Comparison of ENCODE assay signal across 24 cellular contexts in the genomic region with DNA sequence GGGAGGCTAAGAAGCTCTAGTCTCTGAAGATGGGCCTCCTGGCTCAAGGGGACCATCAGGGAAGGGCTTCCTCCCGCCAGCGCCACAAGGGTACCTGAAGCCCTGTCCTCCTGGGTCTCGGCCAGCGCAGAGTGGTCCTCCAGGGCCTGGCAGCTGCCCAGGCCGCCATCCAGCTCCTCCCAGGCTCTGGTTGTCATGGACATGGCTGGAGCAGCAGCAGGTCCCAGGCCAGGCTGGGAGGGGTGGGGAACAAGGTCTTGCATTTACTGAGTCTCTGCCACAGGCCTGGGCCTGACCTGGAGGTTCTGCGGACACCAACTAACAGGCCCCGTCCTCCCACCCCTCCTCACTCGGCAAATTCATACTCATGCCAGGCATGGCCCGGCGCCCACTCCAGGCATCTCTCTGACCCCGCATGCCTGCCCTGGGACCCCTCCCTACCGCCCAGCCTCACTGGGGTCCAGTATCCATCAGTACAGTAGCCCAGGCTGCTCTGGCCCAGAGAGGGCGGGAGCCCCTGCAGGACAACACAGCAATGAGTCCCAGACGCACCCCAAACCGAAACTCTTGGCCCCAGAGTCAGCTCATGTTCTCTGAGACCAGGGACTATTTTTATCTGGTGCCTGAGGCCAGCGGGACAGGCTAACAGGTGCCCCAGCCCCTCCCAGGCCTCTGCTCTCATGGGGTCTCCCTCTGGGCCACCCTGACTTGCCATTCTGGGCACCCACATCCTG. TPM values are rescaled to one million over a fixed set of nuclear protein-coding genes. Genes with fewer than 3 reads are reported as not detected.
DNase-seq lines count a peak whose midpoint lies in the region; ATAC-seq and TF ChIP-seq lines count a peak whose summit lies in the region.
"Had no signal": no experiment of that assay in that cellular context is flagged by ENCODE, and none has a peak within 500 bp of the region (broad histone marks: within the 10 kb centered on the region; RNA-seq: fewer than 3 reads in every experiment).

No MANE protein-coding gene starts in this region.

- no peak overlapping the region for H2BK5ac ChIP-seq in IMR-90 (ENCODE audit: low read depth, low read length, poor library complexity, severe bottlenecking)

- peaks cover 45% of the 10 kb centered on the region for H3F3A ChIP-seq in SU-DHL-6 (ENCODE audit: insufficient read depth)

- no peak overlapping the region for H3K4ac ChIP-seq in IMR-90 (ENCODE audit: low read depth, low read length)

- intact Hi-C loops in IMR-90 (cut with micrococcal nuclease) (no loop called here), gastrocnemius medialis (cut with DNase I; ENCODE audit: low total_unique reads) (no loop called here)

- H3K4me2 ChIP-seq in IMR-90 (ENCODE audit: low read depth, low read length) (no peak overlapping the region), SU-DHL-6 (ENCODE audit: low read depth, low read length, poor library complexity, severe bottlenecking) (peak overlapping the region; percentile 89)

- H3K23ac ChIP-seq in IMR-90 (ENCODE audit: low read depth, low read length) = no peak overlapping the region

- H3K9me3 Mint-ChIP-seq in CD4-positive, CD25-positive, alpha-beta regulatory T cell = no peaks in the 10 kb centered on the region
- H3K9me3 Mint-ChIP-seq: nephron progenitor cell had no signal

- peaks cover 8% of the 10 kb centered on the region; the same call in 1 of the 2 replicates for H4K20me1 ChIP-seq in IMR-90 (ENCODE audit: insufficient read depth, low read length)
- no peaks in the 10 kb centered on the region for H4K20me1 ChIP-seq in SU-DHL-6 (ENCODE audit: low read depth, low read length)

- no peak overlapping the region for H2BK20ac ChIP-seq in IMR-90 (ENCODE audit: low read depth, low read length)

- H3K4me3 Mint-ChIP-seq in CD4-positive, CD25-positive, alpha-beta regulatory T cell = peak overlapping the region in 2 of 4 donors; percentile 63 to 68
- no peak overlapping the region for H3K4me3 Mint-ChIP-seq in T-helper 17 cell
- H3K4me3 Mint-ChIP-seq: nephron progenitor cell had no signal

- H2BK120ac ChIP-seq in IMR-90 (ENCODE audit: low read depth, low read length) = no peak overlapping the region

- H3K56ac ChIP-seq in IMR-90 (ENCODE audit: extremely low read depth, insufficient read depth, low read length) = no peak overlapping the region

- H3K9me1 ChIP-seq in IMR-90 (ENCODE audit: insufficient read depth, low read length) = no peaks in the 10 kb centered on the region

- no peak for DNase-seq in CD4-positive, CD25-positive, alpha-beta regulatory T cell
- DNase-seq in IMR-90 (no peak), gastrocnemius medialis (peak; percentile 73 to 89), NCI-H748 treated with DMSO at 0.1 percent for 48 hours (lab: John Stamatoyannopoulos, UW) (no peak), DMS53 (lab: John Stamatoyannopoulos, UW) (no peak), T-helper 17 cell (no peak)
- DNase-seq: activated CD4-positive, alpha-beta T cell treated with anti-CD3 and anti-CD28 coated beads, Interleukin-2, amount 50 U/mL, for 48 hours; activated naive CD4-positive, alpha-beta T cell treated with Interleukin-2 at 50 U/mL for 16 hours; aorta; Calu3; effector CD8-positive, alpha-beta T cell; esophagus squamous epithelium; H7; left colon; NCI-H1930; nephron progenitor cell had no signal

- no peak overlapping the region for H4K8ac ChIP-seq in IMR-90 (ENCODE audit: low read depth in 2 of 2, low read length in 2 of 2)

- H2AK5ac ChIP-seq in IMR-90 (ENCODE audit: low read depth, low read length) = no peak overlapping the region

- no peaks in the 10 kb centered on the region for H3K79me1 ChIP-seq in IMR-90 (ENCODE audit: low read depth in 1 of 2, low read length in 2 of 2)

- POLR2A ChIA-PET in IMR-90 (lab: Charles Lee; ENCODE audit: unreplicated experiment) = no interaction called here

- no peaks in the 10 kb centered on the region for H3K79me2 ChIP-seq in SU-DHL-6 (ENCODE audit: insufficient read depth, low read length)

- H3K9me2 ChIP-seq in SU-DHL-6 (replicated peaks; ENCODE audit: insufficient read depth, low read length) = no peaks in the 10 kb centered on the region

- H3K4me3 ChIP-seq in CD4-positive, CD25-positive, alpha-beta regulatory T cell (ENCODE audit: low read depth, low read length) = no peak overlapping the region
- H3K4me3 ChIP-seq in IMR-90 (ENCODE audit: insufficient read depth, low read depth, low read length) (no peak overlapping the region), SU-DHL-6 (ENCODE audit: insufficient read depth, low read length, poor library complexity, severe bottlenecking) (no peak overlapping the region), gastrocnemius medialis (peak overlapping the region; percentile 60 to 77 (median 68))
- H3K4me3 ChIP-seq: esophagus squamous epithelium had no signal

- H3K14ac ChIP-seq in IMR-90 (replicated peaks; ENCODE audit: low read depth, low read length) = no peak overlapping the region

- TF ChIP-seq RAD21 in IMR-90 (IDR thresholded peaks at IDR 0.05; ENCODE audit: low read length) = no peak

- no peaks in the 10 kb centered on the region for H3K9me3 ChIP-seq in CD4-positive, CD25-positive, alpha-beta regulatory T cell (ENCODE audit: control insufficient read depth in 2 of 2, low read length in 2 of 2)
- H3K9me3 ChIP-seq in IMR-90 (ENCODE audit: control insufficient read depth, insufficient read depth, low read length) (no peaks in the 10 kb centered on the region), SU-DHL-6 (ENCODE audit: insufficient read depth, low read length) (no peaks in the 10 kb centered on the region), gastrocnemius medialis (no peaks in the 10 kb centered on the region), T-helper 17 cell (ENCODE audit: control insufficient read depth, low read length, poor library complexity, severe bottlenecking) (no peaks in the 10 kb centered on the region)
- H3K9me3 ChIP-seq: esophagus squamous epithelium had no signal

- H3K27me3 ChIP-seq in CD4-positive, CD25-positive, alpha-beta regulatory T cell (ENCODE audit: control insufficient read depth, insufficient read depth, low read length) = no peaks in the 10 kb centered on the region
- H3K27me3 ChIP-seq in IMR-90 (ENCODE audit: control insufficient read depth, insufficient read depth, low read length) (peaks cover 33% of the 10 kb centered on the region), SU-DHL-6 (ENCODE audit: low read length) (no peaks in the 10 kb centered on the region), gastrocnemius medialis (no peaks in the 10 kb centered on the region)

- dilution Hi-C loops in IMR-90 (cut with HindIII; ENCODE audit: low sequenced_read_pairs, unreplicated experiment) = no loop called here

- in situ Hi-C loops in IMR-90 (cut with MboI; ENCODE audit: low sequenced_read_pairs) (no loop called here), gastrocnemius medialis (cut with MboI; ENCODE audit: low sequenced_read_pairs in 4 of 4) (no loop called here)

- no peak overlapping the region for H2AK9ac ChIP-seq in IMR-90 (replicated peaks; ENCODE audit: low read depth, low read length, poor library complexity)

- no peak overlapping the region for H3K18ac ChIP-seq in IMR-90 (ENCODE audit: low read depth, low read length)

- TF ChIP-seq POLR2A in IMR-90 (IDR thresholded peaks at IDR 0.05; ENCODE audit: low read depth, low read length) (no peak), gastrocnemius medialis (IDR thresholded peaks at IDR 0.05) (peak in 1 of 2 donors; percentile 5)

- peaks cover 5 to 55% (median 15%) of the 10 kb centered on the region in 4 donors for H3K4me1 Mint-ChIP-seq in CD4-positive, CD25-positive, alpha-beta regulatory T cell
- peaks cover 5% of the 10 kb centered on the region for H3K4me1 Mint-ChIP-seq in T-helper 17 cell

- no peak overlapping the region for H4K91ac ChIP-seq in IMR-90 (ENCODE audit: insufficient read depth, low read depth, low read length)

- BruUV-seq in IMR-90 (replicated peaks; lab: Mats Ljungman, UMichigan) = no TSS peak

- no peak overlapping the region for H4K5ac ChIP-seq in IMR-90 (ENCODE audit: low read depth, low read length)

- no peak for ATAC-seq in CD4-positive, CD25-positive, alpha-beta regulatory T cell (ENCODE audit: low read depth in 2 of 2)
- ATAC-seq in IMR-90 (ENCODE audit: low read depth) (no peak), gastrocnemius medialis (peak; percentile 76 to 77), T-helper 17 cell (no peak)
- ATAC-seq: left colon had no signal

- 87% methylated on average over 6 of the region's 16 CpGs; no CpG with 5 or more reads in 1 of the 2 experiments for WGBS in IMR-90 (ENCODE audit: extremely low coverage in 2 of 2, insufficient read length in 1 of 2), 2 experiments

- H3K27ac Mint-ChIP-seq in CD4-positive, CD25-positive, alpha-beta regulatory T cell = peak overlapping the region in 2 of 3 donors; percentile 58 to 79
- no peak overlapping the region for H3K27ac Mint-ChIP-seq in T-helper 17 cell
- H3K27ac Mint-ChIP-seq: nephron progenitor cell had no signal

- peak overlapping the region; percentile 43 for H2AFZ ChIP-seq in IMR-90 (replicated peaks; ENCODE audit: low read length, poor library complexity)
- no peak overlapping the region for H2AFZ ChIP-seq in SU-DHL-6 (ENCODE audit: low read depth, low read length, severe bottlenecking)

- no peak overlapping the region for H2BK15ac ChIP-seq in IMR-90 (ENCODE audit: low read depth, low read length)

- no peaks in the 10 kb centered on the region for H3K36me3 Mint-ChIP-seq in CD4-positive, CD25-positive, alpha-beta regulatory T cell
- H3K36me3 Mint-ChIP-seq in T-helper 17 cell (ENCODE audit: low read depth) = peaks cover 3% of the 10 kb centered on the region

- TF ChIP-seq CTCF in IMR-90 (conservative IDR thresholded peaks at IDR 0.05; ENCODE audit: low read depth, low read length) = no peak
- no peak for TF ChIP-seq CTCF in SU-DHL-6 (IDR thresholded peaks at IDR 0.05; ENCODE audit: insufficient read depth, low read length, poor library complexity, severe bottlenecking)
- no peak for TF ChIP-seq CTCF in gastrocnemius medialis (IDR thresholded peaks at IDR 0.05 in 4 of 5, conservative IDR thresholded peaks at IDR 0.05 in 1 of 5)

- peaks cover 71% of the 10 kb centered on the region for H3K4me1 ChIP-seq in CD4-positive, CD25-positive, alpha-beta regulatory T cell (ENCODE audit: control insufficient read depth, insufficient read depth, low read length, poor library complexity, severe bottlenecking)
- peaks cover 4% of the 10 kb centered on the region; the same call in 1 of the 2 replicates for H3K4me1 ChIP-seq in IMR-90 (ENCODE audit: control insufficient read depth, insufficient read depth, low read length)
- H3K4me1 ChIP-seq in gastrocnemius medialis = peaks cover 17 to 39% of the 10 kb centered on the region in 2 donors

- H3K9ac ChIP-seq in IMR-90 (ENCODE audit: low read depth, low read length) (no peak overlapping the region), SU-DHL-6 (ENCODE audit: low read length) (peak overlapping the region; percentile 57; the same call in 1 of the 2 replicates)

- H3K27me3 Mint-ChIP-seq in CD4-positive, CD25-positive, alpha-beta regulatory T cell = peaks cover 17% of the 10 kb centered on the region
- H3K27me3 Mint-ChIP-seq in T-helper 17 cell = no peaks in the 10 kb centered on the region

- CTCF ChIA-PET in IMR-90 (lab: Yijun Ruan, JAX) = no interaction called here

- no peaks in the 10 kb centered on the region for H3K36me3 ChIP-seq in CD4-positive, CD25-positive, alpha-beta regulatory T cell (ENCODE audit: control insufficient read depth, insufficient read depth, low read length)
- H3K36me3 ChIP-seq in IMR-90 (ENCODE audit: control insufficient read depth, insufficient read depth, low read length) (no peaks in the 10 kb centered on the region), SU-DHL-6 (ENCODE audit: low read length) (no peaks in the 10 kb centered on the region), gastrocnemius medialis (no peaks in the 10 kb centered on the region)
- H3K36me3 ChIP-seq: esophagus squamous epithelium had no signal

- no peak overlapping the region for H3K27ac ChIP-seq in CD4-positive, CD25-positive, alpha-beta regulatory T cell (ENCODE audit: insufficient read depth, low read length, poor library complexity, severe bottlenecking)
- H3K27ac ChIP-seq in IMR-90 (ENCODE audit: insufficient read depth, low read length) (no peak overlapping the region), SU-DHL-6 (ENCODE audit: low read depth, low read length) (peak overlapping the region; percentile 96), gastrocnemius medialis (peak overlapping the region; percentile 98 to 100 (median 100))
- H3K27ac ChIP-seq: esophagus squamous epithelium, VCaP had no signal

RNA-seq across cellular contexts. Expression of a gene that starts 0.9 kb away (rescaled TPM):
- 0.99 TPM for total RNA-seq in CD4-positive, CD25-positive, alpha-beta regulatory T cell
- 1 to 10 TPM in 3 of 4 donors, under 1 TPM in 1; 0.89 to 2.4 (median 1.8) TPM for polyA plus RNA-seq in CD4-positive, CD25-positive, alpha-beta regulatory T cell
- not detected in 2 replicates for total RNA-seq in IMR-90 (2012; rRNA removed)
- polyA plus RNA-seq in IMR-90 (2012; rRNA removed) = not detected in 2 replicates
- 0.07 and 0.18 TPM in 2 replicates for polyA plus RNA-seq in IMR-90 (2012; cell fraction: cytosol; rRNA removed)
- 0.62 and 0.78 TPM in 2 replicates for polyA plus RNA-seq in IMR-90 (2012; cell fraction: nucleus; rRNA removed; ENCODE audit: low replicate concordance)
- 100 to 1,000 TPM; 152 to 383 (median 303) TPM for total RNA-seq in gastrocnemius medialis
- total RNA-seq in T-helper 17 cell = 1 to 10 TPM in 1 of 2 donors, under 1 TPM in 1; 0.55 to 1.0 TPM
- total RNA-seq: cerebellum; H7; NCI-H460; T-helper 1 cell treated with Interleukin-12 subunit alpha and Interleukin-12 subunit beta and Interleukin-4 antibody, amounts not matched to agents 30 ng/mL and 1 ng/mL, for 36 hours; temporal lobe had no signal

RNA-seq across cellular contexts. Expression of a gene that starts 6.2 kb away (rescaled TPM):
- total RNA-seq in CD4-positive, CD25-positive, alpha-beta regulatory T cell = 3.5 TPM
- not detected for polyA plus RNA-seq in CD4-positive, CD25-positive, alpha-beta regulatory T cell
- total RNA-seq in IMR-90 (2012; rRNA removed) = under 0.01 TPM in 1 of 2 replicates, not detected in the other
- 0.86 and 1.5 TPM in 2 replicates for polyA plus RNA-seq in IMR-90 (2012; rRNA removed)
- 0.06 and 0.22 TPM in 2 replicates for polyA plus RNA-seq in IMR-90 (2012; cell fraction: cytosol; rRNA removed)
- polyA plus RNA-seq in IMR-90 (2012; cell fraction: nucleus; rRNA removed; ENCODE audit: low replicate concordance) = 9.1 and 40.5 TPM in 2 replicates
- 1 to 10 TPM in 2 of 4 donors, under 1 TPM in 2; 0.80 to 3.9 (median 1.2) TPM for total RNA-seq in gastrocnemius medialis
- 1 to 10 TPM in 1 of 2 donors, under 1 TPM in 1; 0.50 to 2.7 TPM for total RNA-seq in T-helper 17 cell

RNA-seq across cellular contexts. Expression of a gene that starts 18.7 kb away (rescaled TPM):
- 146 TPM for total RNA-seq in CD4-positive, CD25-positive, alpha-beta regulatory T cell
- 10 to 100 TPM; 13.5 to 26.0 (median 20.0) TPM for polyA plus RNA-seq in CD4-positive, CD25-positive, alpha-beta regulatory T cell
- 4.8 and 7.5 TPM in 2 replicates for total RNA-seq in IMR-90 (2012; rRNA removed)
- 29.8 and 34.5 TPM in 2 replicates for polyA plus RNA-seq in IMR-90 (2012; rRNA removed)
- polyA plus RNA-seq in IMR-90 (2012; cell fraction: cytosol; rRNA removed) = 18.6 and 34.5 TPM in 2 replicates
- polyA plus RNA-seq in IMR-90 (2012; cell fraction: nucleus; rRNA removed; ENCODE audit: low replicate concordance) = 82.8 and 174 TPM in 2 replicates
- 10 to 100 TPM; 23.9 to 29.2 (median 26.5) TPM for total RNA-seq in gastrocnemius medialis
- total RNA-seq in T-helper 17 cell = 100 to 1,000 TPM; 119 to 135 TPM

RNA-seq across cellular contexts. Expression of a gene that starts 19.1 kb away (rescaled TPM):
- 50.3 TPM for total RNA-seq in CD4-positive, CD25-positive, alpha-beta regulatory T cell
- 100 to 1,000 TPM in 3 of 4 donors, 10 to 100 TPM in 1; 97.7 to 121 (median 108) TPM for polyA plus RNA-seq in CD4-positive, CD25-positive, alpha-beta regulatory T cell
- total RNA-seq in IMR-90 (2012; rRNA removed) = 31.7 and 33.1 TPM in 2 replicates
- polyA plus RNA-seq in IMR-90 (2012; rRNA removed) = 62.8 and 69.8 TPM in 2 replicates
- 88.7 and 101 TPM in 2 replicates for polyA plus RNA-seq in IMR-90 (2012; cell fraction: cytosol; rRNA removed)
- 146 and 214 TPM in 2 replicates for polyA plus RNA-seq in IMR-90 (2012; cell fraction: nucleus; rRNA removed; ENCODE audit: low replicate concordance)
- total RNA-seq in gastrocnemius medialis = 10 to 100 TPM; 50.1 to 72.4 (median 61.6) TPM
- 10 to 100 TPM; 38.6 to 40.2 TPM for total RNA-seq in T-helper 17 cell

RNA-seq across cellular contexts. Expression of a gene that starts 26.7 kb away (rescaled TPM):
- total RNA-seq in CD4-positive, CD25-positive, alpha-beta regulatory T cell = not detected
- under 1 TPM; 0.10 to 0.32 (median 0.15) TPM for polyA plus RNA-seq in CD4-positive, CD25-positive, alpha-beta regulatory T cell
- total RNA-seq in IMR-90 (2012; rRNA removed) (under 0.01 TPM in 1 of 2 replicates, not detected in the other), gastrocnemius medialis (under 1 TPM in 1 of 4 donors, not detected in 3; 0.11 TPM), T-helper 17 cell (not detected)
- 0.09 and 0.19 TPM in 2 replicates for polyA plus RNA-seq in IMR-90 (2012; rRNA removed)
- polyA plus RNA-seq in IMR-90 (2012; cell fraction: cytosol; rRNA removed) = 0.09 and 0.15 TPM in 2 replicates
- 0.14 TPM in 1 of 2 replicates, not detected in the other for polyA plus RNA-seq in IMR-90 (2012; cell fraction: nucleus; rRNA removed; ENCODE audit: low replicate concordance)
- total RNA-seq: Calu3, cerebellum, G401, H7, NCI-H460, pulmonary artery endothelial cell had no signal

Comparison
In these comparisons a context has a peak if more than half of its experiments do, and no peak if none do; other contexts are left out.
1. ATAC-seq: peak in gastrocnemius medialis (2 of 2); none in CD4-positive, CD25-positive, alpha-beta regulatory T cell (0 of 2), IMR-90 (single experiment) and T-helper 17 cell (single experiment).
2. DNase-seq: peak in gastrocnemius medialis (2 of 2); none in CD4-positive, CD25-positive, alpha-beta regulatory T cell (0 of 3), IMR-90 (single experiment), NCI-H748 treated with DMSO at 0.1 percent for 48 hours (single experiment), DMS53 (single experiment) and T-helper 17 cell (0 of 3).
3. H3K27ac ChIP-seq: peak in SU-DHL-6 (single experiment) and gastrocnemius medialis (4 of 4); none in CD4-positive, CD25-positive, alpha-beta regulatory T cell (single experiment) and IMR-90 (single experiment).
4. H3K4me3 ChIP-seq: peak in gastrocnemius medialis (4 of 4); none in CD4-positive, CD25-positive, alpha-beta regulatory T cell (single experiment), IMR-90 (single experiment) and SU-DHL-6 (single experiment).
5. RNA of a gene that starts 0.9 kb away (total RNA-seq): 152 to 383 TPM in gastrocnemius medialis; 0.55 to 1.0 TPM in T-helper 17 cell, 0.99 TPM in CD4-positive, CD25-positive, alpha-beta regulatory T cell (single experiment) and not detected in IMR-90; every median in the first group is over 10 times any median in the second.